ENCODE assay signal across 23 cellular contexts in genomic region chr2:159840620-159841019, GRCh38.
"Had no signal": no experiment of that assay in that cellular context is flagged by ENCODE, and none has a peak within 500 bp of the region (broad histone marks: within the 10 kb centered on the region; RNA-seq: fewer than 3 reads in every experiment).

No MANE protein-coding gene starts in this region.

- H3K9me3 ChIP-seq: MG63, SJSA1 had no signal

- H3K4me3 ChIP-seq: MG63, SJSA1, SK-N-MC had no signal

- H3K4me1 ChIP-seq: SJSA1 had no signal

- ATAC-seq: HepG2 had no signal

- H3K27ac ChIP-seq: SJSA1, SK-N-MC had no signal

- DNase-seq: IMR-90, Karpas-422, KG1, MG63, NCI-H1092, NCI-H1105 treated with DMSO at 0.1 percent for 48 hours, NCI-H1417 treated with DMSO at 0.1 percent for 48 hours, NCI-H146, NCI-H1694 treated with DMSO at 0.1 percent for 48 hours, NCI-H1930, NCI-H2081, NCI-H2107, NCI-H2227 treated with DMSO at 0.1 percent for 48 hours, NCI-H524, NCI-H526 treated with DMSO at 0.1 percent for 48 hours, NCI-H748 treated with DMSO at 0.1 percent for 48 hours, Right ventricle myocardium superior, RPMI8226, SIG-M5, SW 1271 had no signal

- H3K36me3 ChIP-seq: MG63, SJSA1 had no signal
